Comparison of ENCODE assay signal across 1 cellular context in genomic region chr2:9474361-9475117, GRCh38.
TF ChIP-seq lines count a peak whose summit lies in the region.

Gene IAH1, plus strand, starts transcription at chr2:9474551. Its CDS starts 16 bp downstream, at chr2:9474567.

TF ChIP-seq in WTC11, 78 proteins besides CTCF, POLR2A, EP300 and RAD21 (continued from another document and continues in another):
- TF ChIP-seq ZSCAN18 (CRISPR knock-in tag; IDR thresholded peaks at IDR 0.05) (no peak), IRF1 (CRISPR knock-in tag; IDR thresholded peaks at IDR 0.05) (no peak), CREB1 (CRISPR knock-in tag; IDR thresholded peaks at IDR 0.05) (no peak), ZNF396 (CRISPR knock-in tag; IDR thresholded peaks at IDR 0.05; ENCODE audit: borderline replicate concordance) (no peak), HMGA2 (CRISPR knock-in tag; IDR thresholded peaks at IDR 0.05) (no peak), ZNF121 (CRISPR knock-in tag; IDR thresholded peaks at IDR 0.05) (no peak), NFE2L1 (CRISPR knock-in tag; IDR thresholded peaks at IDR 0.05) (no peak), NR2C2 (CRISPR knock-in tag; IDR thresholded peaks at IDR 0.05) (no peak), TP53 (CRISPR knock-in tag; IDR thresholded peaks at IDR 0.05) (no peak), FOXK1 (CRISPR knock-in tag; IDR thresholded peaks at IDR 0.05) (no peak), E2F4 (CRISPR knock-in tag; IDR thresholded peaks at IDR 0.05; ENCODE audit: borderline replicate concordance, low read depth) (0 out of 2 replicates have a peak, but pooled peaks have one; percentile 44), TCF7 (CRISPR knock-in tag; IDR thresholded peaks at IDR 0.05; ENCODE audit: low read depth) (0 out of 2 replicates have a peak, but pooled peaks have one; percentile 8), MXD4 (CRISPR knock-in tag; IDR thresholded peaks at IDR 0.05; ENCODE audit: borderline replicate concordance) (no peak), CDX4 (CRISPR knock-in tag; IDR thresholded peaks at IDR 0.05; ENCODE audit: borderline replicate concordance) (no peak), MAX (CRISPR knock-in tag; IDR thresholded peaks at IDR 0.05) (no peak), FOXP1 (CRISPR knock-in tag; IDR thresholded peaks at IDR 0.05; ENCODE audit: borderline replicate concordance) (no peak), ATF6 (CRISPR knock-in tag; IDR thresholded peaks at IDR 0.05) (no peak), ZNF281 (CRISPR knock-in tag; IDR thresholded peaks at IDR 0.05) (no peak), ZNF138 (CRISPR knock-in tag; conservative IDR thresholded peaks at IDR 0.05) (no peak), ELF4 (CRISPR knock-in tag; IDR thresholded peaks at IDR 0.05; ENCODE audit: low read depth) (0 out of 2 replicates have a peak, but pooled peaks have one; percentile 64), ESRRA (CRISPR knock-in tag; IDR thresholded peaks at IDR 0.05; ENCODE audit: borderline replicate concordance) (no peak), RELA (CRISPR knock-in tag; IDR thresholded peaks at IDR 0.05; ENCODE audit: borderline replicate concordance) (0 out of 2 replicates have a peak, but pooled peaks have one; percentile 72), ATF1 (CRISPR knock-in tag; IDR thresholded peaks at IDR 0.05) (0 out of 2 replicates have a peak, but pooled peaks have one; percentile 6), E2F1 (CRISPR knock-in tag; IDR thresholded peaks at IDR 0.05) (no peak), TEAD1 (CRISPR knock-in tag; IDR thresholded peaks at IDR 0.05) (0 out of 2 replicates have a peak, but pooled peaks have one; percentile 10), HMGXB4 (CRISPR knock-in tag; IDR thresholded peaks at IDR 0.05) (peak; percentile 93), AR (CRISPR knock-in tag; IDR thresholded peaks at IDR 0.05) (no peak), OVOL2 (CRISPR knock-in tag; IDR thresholded peaks at IDR 0.05; ENCODE audit: borderline replicate concordance) (no peak), ATF3 (CRISPR knock-in tag; conservative IDR thresholded peaks at IDR 0.05) (no peak), AFF4 (CRISPR knock-in tag; IDR thresholded peaks at IDR 0.05; ENCODE audit: borderline replicate concordance) (no peak)
